In the genomic region with DNA sequence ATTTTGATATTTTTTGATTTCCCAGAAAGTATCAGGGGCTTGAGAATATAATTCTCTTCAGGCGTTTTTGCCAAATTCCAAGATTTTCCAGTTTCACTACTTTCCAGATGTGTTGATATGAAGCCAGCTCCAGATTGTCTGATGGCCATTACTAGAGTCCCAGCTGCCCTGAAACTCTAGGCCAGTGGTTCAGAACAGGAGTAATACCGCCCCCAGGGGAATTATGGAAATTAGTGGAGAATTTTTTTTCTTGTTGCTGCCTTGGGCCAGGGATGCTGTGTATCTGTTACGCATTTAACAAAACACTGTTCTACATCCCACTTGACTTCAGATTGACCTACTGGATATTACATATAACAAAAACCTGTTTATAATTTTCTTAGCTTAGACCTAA, we compare ENCODE assay signal across 11 cellular contexts.
DNase-seq lines count a peak whose midpoint lies in the region; ATAC-seq and TF ChIP-seq lines count a peak whose summit lies in the region.
"Had no signal": no experiment of that assay in that cellular context is flagged by ENCODE, and none has a peak within 500 bp of the region (broad histone marks: within the 10 kb centered on the region; RNA-seq: fewer than 3 reads in every experiment).

No MANE protein-coding gene starts in this region.

- H3K36me3 Mint-ChIP-seq in mesothelial cell of epicardium (no peaks in the 10 kb centered on the region), endodermal cell (ENCODE audit: low read depth) (no peaks in the 10 kb centered on the region)
- H3K36me3 Mint-ChIP-seq: natural killer cell had no signal

- peak overlapping the region; percentile 88 for H3K27ac Mint-ChIP-seq in mesothelial cell of epicardium
- no peak overlapping the region for H3K27ac Mint-ChIP-seq in endodermal cell
- H3K27ac Mint-ChIP-seq: activated naive CD4-positive, alpha-beta T cell treated with anti-CD3 and anti-CD28 coated beads for 36 hours; natural killer cell had no signal

- peaks cover 3% of the 10 kb centered on the region for H3K4me1 ChIP-seq in endodermal cell (ENCODE audit: control insufficient read depth, insufficient read depth, low read length)
- H3K4me1 ChIP-seq: testis had no signal

- H3K27me3 ChIP-seq in endodermal cell (ENCODE audit: control insufficient read depth, insufficient read depth, low read length, poor library complexity, severe bottlenecking): no peaks in the 10 kb centered on the region
- H3K27me3 ChIP-seq: testis had no signal

- H3K27me3 Mint-ChIP-seq in mesothelial cell of epicardium (ENCODE audit: low read depth) (no peaks in the 10 kb centered on the region), endodermal cell (ENCODE audit: insufficient read depth) (no peaks in the 10 kb centered on the region)

- WGBS in endodermal cell (ENCODE audit: insufficient coverage in 1 of 2, insufficient read length in 1 of 2), 2 experiments: 85% methylated on average over 3 of the region's 3 CpGs; no CpG with 5 or more reads in 1 of the 2 experiments

- no peak overlapping the region for H3K4me3 Mint-ChIP-seq in mesothelial cell of epicardium
- no peak overlapping the region for H3K4me3 Mint-ChIP-seq in endodermal cell
- H3K4me3 Mint-ChIP-seq: activated naive CD4-positive, alpha-beta T cell treated with anti-CD3 and anti-CD28 coated beads for 36 hours; natural killer cell had no signal

- H3K4me1 Mint-ChIP-seq in mesothelial cell of epicardium (peaks cover 44% of the 10 kb centered on the region), endodermal cell (peaks cover 28% of the 10 kb centered on the region)
- H3K4me1 Mint-ChIP-seq: natural killer cell had no signal

- H3K36me3 ChIP-seq in endodermal cell (ENCODE audit: control insufficient read depth, insufficient read depth, low read length): no peaks in the 10 kb centered on the region

- ATAC-seq in HG02571 (IDR thresholded peaks at IDR 0.05; ENCODE audit: unreplicated experiment): no peak

- H3K9me3 Mint-ChIP-seq in mesothelial cell of epicardium: no peaks in the 10 kb centered on the region
- H3K9me3 Mint-ChIP-seq in endodermal cell: no peaks in the 10 kb centered on the region
- H3K9me3 Mint-ChIP-seq: activated naive CD4-positive, alpha-beta T cell treated with anti-CD3 and anti-CD28 coated beads for 36 hours had no signal

- H3K9ac ChIP-seq in endodermal cell (ENCODE audit: extremely low read depth, low read length, poor library complexity, severe bottlenecking): no peak overlapping the region

- no peak overlapping the region for H3K27ac ChIP-seq in endodermal cell (ENCODE audit: low read depth, low read length)
- H3K27ac ChIP-seq: skin epidermis, testis had no signal

- no peaks in the 10 kb centered on the region for H3K9me3 ChIP-seq in endodermal cell (ENCODE audit: control insufficient read depth, low read length)
- H3K9me3 ChIP-seq: testis had no signal

- no peak for TF ChIP-seq CTCF in mesothelial cell of epicardium (IDR thresholded peaks at IDR 0.05; ENCODE audit: unreplicated experiment)
- no peak for TF ChIP-seq CTCF in endodermal cell (conservative IDR thresholded peaks at IDR 0.05)

- no peak overlapping the region for H3K4me3 ChIP-seq in endodermal cell (ENCODE audit: low read length)
- H3K4me3 ChIP-seq: skin epidermis, testis had no signal

- peak; percentile 27 for DNase-seq in DMS53 (lab: John Stamatoyannopoulos, UW)
- DNase-seq in NCI-H446 treated with DMSO at 0.1 percent for 48 hours (lab: John Stamatoyannopoulos, UW): peak; percentile 72
- peak; percentile 3 for DNase-seq in dermis blood vessel endothelial cell
- no peak for DNase-seq in mesothelial cell of epicardium (ENCODE audit: low spot score in 2 of 2, unreplicated experiment in 2 of 2)
- no peak for DNase-seq in endodermal cell
- no peak for DNase-seq in NCI-H2171 (lab: John Stamatoyannopoulos, UW)
- DNase-seq: natural killer cell had no signal

Comparison
In these comparisons a context has a peak if more than half of its experiments do, and no peak if none do; other contexts are left out.
1. DNase-seq: peak in DMS53 (single experiment), NCI-H446 treated with DMSO at 0.1 percent for 48 hours (single experiment) and dermis blood vessel endothelial cell (single experiment); none in mesothelial cell of epicardium (0 of 2), endodermal cell (single experiment) and NCI-H2171 (single experiment).